Comparison of ENCODE assay signal across 11 cellular contexts in genomic region chr16:69772560-69773254, GRCh38. TPM values are rescaled to one million over a fixed set of nuclear protein-coding genes. Genes with fewer than 3 reads are reported as not detected.
A peak's percentile ranks its signal among the peaks of the same experiment; 100 is the strongest.
DNase-seq lines count a peak whose midpoint lies in the region; ATAC-seq and TF ChIP-seq lines count a peak whose summit lies in the region.
"Had no signal": no experiment of that assay in that cellular context is flagged by ENCODE, and none has a peak within 500 bp of the region (broad histone marks: within the 10 kb centered on the region; RNA-seq: fewer than 3 reads in every experiment).

No MANE protein-coding gene starts in this region.

- no peaks in the 10 kb centered on the region for H3K36me3 ChIP-seq in upper lobe of right lung

- no peaks in the 10 kb centered on the region for H3K27me3 Mint-ChIP-seq in activated naive CD4-positive, alpha-beta T cell treated with anti-CD3 and anti-CD28 coated beads, Interleukin-2, amount 10 ng/mL, durations not matched to agents 7 days and 5 days

- peaks cover 34% of the 10 kb centered on the region for H3K4me1 Mint-ChIP-seq in activated naive CD4-positive, alpha-beta T cell treated with anti-CD3 and anti-CD28 coated beads, Interleukin-2, amount 10 ng/mL, durations not matched to agents 7 days and 5 days
- H3K4me1 Mint-ChIP-seq: WTC11 had no signal

- no peak overlapping the region for H3K27ac ChIP-seq in upper lobe of right lung
- H3K27ac ChIP-seq: PC-9 had no signal

- TF ChIP-seq CTCF in upper lobe of right lung (IDR thresholded peaks at IDR 0.05): no peak

- no peaks in the 10 kb centered on the region for H3K9me3 ChIP-seq in upper lobe of right lung

- ATAC-seq in left lobe of liver (peak; percentile 13), upper lobe of right lung (peak; percentile 34), HG03095 (IDR thresholded peaks at IDR 0.05; ENCODE audit: unreplicated experiment) (no peak)
- ATAC-seq: WTC11 had no signal

- no peak overlapping the region for H3K4me3 ChIP-seq in upper lobe of right lung
- H3K4me3 ChIP-seq: PC-9 had no signal

- no peaks in the 10 kb centered on the region for H3K27me3 ChIP-seq in upper lobe of right lung

- CTCF ChIA-PET in activated naive CD4-positive, alpha-beta T cell treated with anti-CD3 and anti-CD28 coated beads, Interleukin-2, amount 10 ng/mL, durations not matched to agents 7 days and 5 days (lab: Charles Lee): interaction anchor here (1.8 kb wide), 1 partner anchor 19 kb away, joined by 4 read pairs; the partner anchor contains the start of gene NOB1

- peaks cover 23% of the 10 kb centered on the region for H3K4me1 ChIP-seq in upper lobe of right lung

- peaks cover 14% of the 10 kb centered on the region for H3K9me3 Mint-ChIP-seq in activated naive CD4-positive, alpha-beta T cell treated with anti-CD3 and anti-CD28 coated beads, Interleukin-2, amount 10 ng/mL, durations not matched to agents 7 days and 5 days

- H3K27ac Mint-ChIP-seq in activated naive CD4-positive, alpha-beta T cell treated with anti-CD3 and anti-CD28 coated beads, Interleukin-2, amount 10 ng/mL, durations not matched to agents 7 days and 5 days: peak overlapping the region; percentile 24

- H3K4me3 Mint-ChIP-seq in activated naive CD4-positive, alpha-beta T cell treated with anti-CD3 and anti-CD28 coated beads, Interleukin-2, amount 10 ng/mL, durations not matched to agents 7 days and 5 days: no peak overlapping the region
- H3K4me3 Mint-ChIP-seq: WTC11 had no signal

- DNase-seq in stimulated activated CD4-positive, alpha-beta T cell treated with anti-CD3 and anti-CD28 coated beads, Interleukin-15, amount 100 ng/mL, for 24 hours: peak; percentile 21
- DNase-seq in stimulated activated CD4-positive, alpha-beta T cell treated with anti-CD3 and anti-CD28 coated beads, Interleukin-4, amount 100 ng/mL, for 1 hour: no peak
- DNase-seq in activated naive CD4-positive, alpha-beta T cell treated with anti-CD3 and anti-CD28 coated beads, Interleukin-2, amount 10 ng/mL, durations not matched to agents 7 days and 5 days: no peak
- no peak for DNase-seq in left lobe of liver (ENCODE audit: low spot score)
- no peak for DNase-seq in upper lobe of right lung
- no peak for DNase-seq in SKM-1 treated with dmso at 0.1 percent for 144 hours (lab: John Stamatoyannopoulos, UW; ENCODE audit: unreplicated experiment)
- DNase-seq in COLO829 (ENCODE audit: low spot score): no peak
- DNase-seq: C1 segment of cervical spinal cord had no signal

- intact Hi-C loops in upper lobe of right lung (cut with DNase I): no loop called here

- peaks cover 28% of the 10 kb centered on the region for H3K36me3 Mint-ChIP-seq in activated naive CD4-positive, alpha-beta T cell treated with anti-CD3 and anti-CD28 coated beads, Interleukin-2, amount 10 ng/mL, durations not matched to agents 7 days and 5 days

RNA-seq across cellular contexts. Expression of gene WWP2, which starts 10.6 kb away (rescaled TPM):
- 24.5 TPM for total RNA-seq in left lobe of liver
- 71.9 TPM for total RNA-seq in upper lobe of right lung

RNA-seq across cellular contexts. Expression of gene NOB1, which starts 18.0 kb away (rescaled TPM):
- 13.8 TPM for total RNA-seq in left lobe of liver
- total RNA-seq in upper lobe of right lung: 32.0 TPM

RNA-seq across cellular contexts. Expression of gene NQO1, which starts 46.3 kb away (rescaled TPM):
- 4.9 TPM for total RNA-seq in left lobe of liver
- 77.7 TPM for total RNA-seq in upper lobe of right lung

Comparison
In these comparisons a context has a peak if more than half of its experiments do, and no peak if none do; other contexts are left out.
1. RNA of gene NQO1, which starts 46.3 kb away (total RNA-seq): 77.7 TPM in upper lobe of right lung (single experiment); 4.9 TPM in left lobe of liver (single experiment); every median in the first group is over 10 times any median in the second.